In the genomic region with DNA sequence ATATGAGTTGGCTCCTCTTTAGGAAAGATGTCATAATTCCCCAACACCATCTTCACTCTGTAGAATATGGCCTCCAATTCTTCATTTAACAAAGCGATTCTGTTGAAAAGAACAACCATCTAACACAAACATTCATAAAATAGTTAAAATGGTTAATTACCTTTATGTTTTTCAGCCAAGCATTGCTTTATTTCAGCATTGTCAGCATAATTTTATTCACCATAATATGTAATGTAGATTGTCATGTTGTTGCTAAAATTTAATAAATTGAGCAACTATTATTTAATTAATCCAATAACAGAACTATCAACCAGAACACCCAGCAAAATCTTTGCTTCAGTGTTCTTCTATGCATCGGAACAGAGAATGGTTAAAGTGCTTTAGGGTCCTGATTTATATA, we compare ENCODE assay signal across 2 cellular contexts.
A peak's percentile ranks its signal among the peaks of the same experiment; 100 is the strongest.
TF ChIP-seq lines count a peak whose summit lies in the region.

No MANE protein-coding gene starts in this region.

TF ChIP-seq in HepG2, 621 proteins besides CTCF, POLR2A, EP300 and RAD21:
- TF ChIP-seq, protein P1, sequence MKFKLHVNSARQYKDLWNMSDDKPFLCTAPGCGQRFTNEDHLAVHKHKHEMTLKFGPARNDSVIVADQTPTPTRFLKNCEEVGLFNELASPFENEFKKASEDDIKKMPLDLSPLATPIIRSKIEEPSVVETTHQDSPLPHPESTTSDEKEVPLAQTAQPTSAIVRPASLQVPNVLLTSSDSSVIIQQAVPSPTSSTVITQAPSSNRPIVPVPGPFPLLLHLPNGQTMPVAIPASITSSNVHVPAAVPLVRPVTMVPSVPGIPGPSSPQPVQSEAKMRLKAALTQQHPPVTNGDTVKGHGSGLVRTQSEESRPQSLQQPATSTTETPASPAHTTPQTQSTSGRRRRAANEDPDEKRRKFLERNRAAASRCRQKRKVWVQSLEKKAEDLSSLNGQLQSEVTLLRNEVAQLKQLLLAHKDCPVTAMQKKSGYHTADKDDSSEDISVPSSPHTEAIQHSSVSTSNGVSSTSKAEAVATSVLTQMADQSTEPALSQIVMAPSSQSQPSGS (CRISPR knock-in tag; IDR thresholded peaks at IDR 0.05), result no peak
- no peak for TF ChIP-seq MED8 (CRISPR knock-in tag; IDR thresholded peaks at IDR 0.05; ENCODE audit: insufficient replicate concordance)
- no peak for TF ChIP-seq ZNF460 (CRISPR knock-in tag; IDR thresholded peaks at IDR 0.05; ENCODE audit: borderline replicate concordance)
- TF ChIP-seq, protein P2, sequence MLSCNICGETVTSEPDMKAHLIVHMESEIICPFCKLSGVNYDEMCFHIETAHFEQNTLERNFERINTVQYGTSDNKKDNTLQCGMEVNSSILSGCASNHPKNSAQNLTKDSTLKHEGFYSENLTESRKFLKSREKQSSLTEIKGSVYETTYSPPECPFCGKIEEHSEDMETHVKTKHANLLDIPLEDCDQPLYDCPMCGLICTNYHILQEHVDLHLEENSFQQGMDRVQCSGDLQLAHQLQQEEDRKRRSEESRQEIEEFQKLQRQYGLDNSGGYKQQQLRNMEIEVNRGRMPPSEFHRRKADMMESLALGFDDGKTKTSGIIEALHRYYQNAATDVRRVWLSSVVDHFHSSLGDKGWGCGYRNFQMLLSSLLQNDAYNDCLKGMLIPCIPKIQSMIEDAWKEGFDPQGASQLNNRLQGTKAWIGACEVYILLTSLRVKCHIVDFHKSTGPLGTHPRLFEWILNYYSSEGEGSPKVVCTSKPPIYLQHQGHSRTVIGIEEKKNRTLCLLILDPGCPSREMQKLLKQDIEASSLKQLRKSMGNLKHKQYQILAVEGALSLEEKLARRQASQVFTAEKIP (CRISPR knock-in tag; IDR thresholded peaks at IDR 0.05; ENCODE audit: borderline replicate concordance), result no peak
- no peak for TF ChIP-seq ZNF557 (CRISPR knock-in tag; IDR thresholded peaks at IDR 0.05)
- TF ChIP-seq SMAD1 (CRISPR knock-in tag; IDR thresholded peaks at IDR 0.05; ENCODE audit: borderline replicate concordance, low read depth), result no peak
- TF ChIP-seq, protein P3, sequence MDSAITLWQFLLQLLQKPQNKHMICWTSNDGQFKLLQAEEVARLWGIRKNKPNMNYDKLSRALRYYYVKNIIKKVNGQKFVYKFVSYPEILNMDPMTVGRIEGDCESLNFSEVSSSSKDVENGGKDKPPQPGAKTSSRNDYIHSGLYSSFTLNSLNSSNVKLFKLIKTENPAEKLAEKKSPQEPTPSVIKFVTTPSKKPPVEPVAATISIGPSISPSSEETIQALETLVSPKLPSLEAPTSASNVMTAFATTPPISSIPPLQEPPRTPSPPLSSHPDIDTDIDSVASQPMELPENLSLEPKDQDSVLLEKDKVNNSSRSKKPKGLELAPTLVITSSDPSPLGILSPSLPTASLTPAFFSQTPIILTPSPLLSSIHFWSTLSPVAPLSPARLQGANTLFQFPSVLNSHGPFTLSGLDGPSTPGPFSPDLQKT (CRISPR knock-in tag; IDR thresholded peaks at IDR 0.05; ENCODE audit: borderline replicate concordance), result no peak
- no peak for TF ChIP-seq ZNF3 (CRISPR knock-in tag; IDR thresholded peaks at IDR 0.05)
- no peak for TF ChIP-seq ZNF180 (CRISPR knock-in tag; IDR thresholded peaks at IDR 0.05; ENCODE audit: borderline replicate concordance, low read depth)
- TF ChIP-seq ZMYM2 (CRISPR knock-in tag; IDR thresholded peaks at IDR 0.05), result no peak
- TF ChIP-seq MAFK (conservative IDR thresholded peaks at IDR 0.05 in 1 of 2, IDR thresholded peaks at IDR 0.05 in 1 of 2; ENCODE audit: low read length in 2 of 2), result peak; percentile 81 to 95
- no peak for TF ChIP-seq MAF1 (CRISPR knock-in tag; IDR thresholded peaks at IDR 0.05; ENCODE audit: borderline replicate concordance)
- no peak for TF ChIP-seq SP2 (CRISPR knock-in tag; IDR thresholded peaks at IDR 0.05)
- TF ChIP-seq TARDBP (CRISPR knock-in tag; IDR thresholded peaks at IDR 0.05), result no peak
- TF ChIP-seq FOXP1 (IDR thresholded peaks at IDR 0.05), result no peak
- TF ChIP-seq FOXP1 (CRISPR knock-in tag; IDR thresholded peaks at IDR 0.05), result no peak
- peak; percentile 91 for TF ChIP-seq MAFF (IDR thresholded peaks at IDR 0.05; ENCODE audit: low read depth, low read length)
- TF ChIP-seq ARNTL (CRISPR knock-in tag; IDR thresholded peaks at IDR 0.05), result no peak

TF ChIP-seq in K562, 482 proteins besides CTCF, POLR2A, EP300 and RAD21:
- no peak for TF ChIP-seq RBM25 (IDR thresholded peaks at IDR 0.05; ENCODE audit: low read depth, low read length, severe bottlenecking)
- TF ChIP-seq, protein P4, sequence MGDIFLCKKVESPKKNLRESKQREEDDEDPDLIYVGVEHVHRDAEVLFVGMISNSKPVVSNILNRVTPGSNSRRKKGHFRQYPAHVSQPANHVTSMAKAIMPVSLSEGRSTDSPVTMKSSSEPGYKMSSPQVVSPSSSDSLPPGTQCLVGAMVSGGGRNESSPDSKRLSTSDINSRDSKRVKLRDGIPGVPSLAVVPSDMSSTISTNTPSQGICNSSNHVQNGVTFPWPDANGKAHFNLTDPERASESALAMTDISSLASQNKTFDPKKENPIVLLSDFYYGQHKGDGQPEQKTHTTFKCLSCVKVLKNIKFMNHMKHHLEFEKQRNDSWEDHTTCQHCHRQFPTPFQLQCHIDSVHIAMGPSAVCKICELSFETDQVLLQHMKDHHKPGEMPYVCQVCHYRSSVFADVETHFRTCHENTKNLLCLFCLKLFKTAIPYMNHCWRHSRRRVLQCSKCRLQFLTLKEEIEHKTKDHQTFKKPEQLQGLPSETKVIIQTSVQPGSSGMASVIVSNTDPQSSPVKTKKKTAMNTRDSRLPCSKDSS (IDR thresholded peaks at IDR 0.05; ENCODE audit: low read depth, partially characterized antibody), result no peak
- no peak for TF ChIP-seq BMI1 (IDR thresholded peaks at IDR 0.05; ENCODE audit: low read length)
- no peak for TF ChIP-seq BDP1 (IDR thresholded peaks at IDR 0.05; ENCODE audit: insufficient read depth, insufficient read length)
- no peak for TF ChIP-seq ZNF239 (CRISPR knock-in tag; IDR thresholded peaks at IDR 0.05)
- TF ChIP-seq SMC3 (conservative IDR thresholded peaks at IDR 0.05; ENCODE audit: insufficient read depth, low read depth, low read length), result no peak
- no peak for TF ChIP-seq DIDO1 (tag; IDR thresholded peaks at IDR 0.05; ENCODE audit: low read depth)
- no peak for TF ChIP-seq KLF1 (tag; IDR thresholded peaks at IDR 0.05)
- no peak for TF ChIP-seq NFIX (CRISPR knock-in tag; IDR thresholded peaks at IDR 0.05; ENCODE audit: low read depth)
- no peak for TF ChIP-seq PPARD (CRISPR knock-in tag; IDR thresholded peaks at IDR 0.05)
- no peak for TF ChIP-seq ZNF561 (CRISPR knock-in tag; conservative IDR thresholded peaks at IDR 0.05)
- no peak for TF ChIP-seq MYNN (IDR thresholded peaks at IDR 0.05)
- no peak for TF ChIP-seq MYNN (CRISPR knock-in tag; IDR thresholded peaks at IDR 0.05)
- TF ChIP-seq RBM39 (optimal IDR thresholded peaks at IDR 0.05; ENCODE audit: low read depth, low read length), result no peak
- no peak for TF ChIP-seq HDGF (IDR thresholded peaks at IDR 0.05)
- TF ChIP-seq, protein P5, sequence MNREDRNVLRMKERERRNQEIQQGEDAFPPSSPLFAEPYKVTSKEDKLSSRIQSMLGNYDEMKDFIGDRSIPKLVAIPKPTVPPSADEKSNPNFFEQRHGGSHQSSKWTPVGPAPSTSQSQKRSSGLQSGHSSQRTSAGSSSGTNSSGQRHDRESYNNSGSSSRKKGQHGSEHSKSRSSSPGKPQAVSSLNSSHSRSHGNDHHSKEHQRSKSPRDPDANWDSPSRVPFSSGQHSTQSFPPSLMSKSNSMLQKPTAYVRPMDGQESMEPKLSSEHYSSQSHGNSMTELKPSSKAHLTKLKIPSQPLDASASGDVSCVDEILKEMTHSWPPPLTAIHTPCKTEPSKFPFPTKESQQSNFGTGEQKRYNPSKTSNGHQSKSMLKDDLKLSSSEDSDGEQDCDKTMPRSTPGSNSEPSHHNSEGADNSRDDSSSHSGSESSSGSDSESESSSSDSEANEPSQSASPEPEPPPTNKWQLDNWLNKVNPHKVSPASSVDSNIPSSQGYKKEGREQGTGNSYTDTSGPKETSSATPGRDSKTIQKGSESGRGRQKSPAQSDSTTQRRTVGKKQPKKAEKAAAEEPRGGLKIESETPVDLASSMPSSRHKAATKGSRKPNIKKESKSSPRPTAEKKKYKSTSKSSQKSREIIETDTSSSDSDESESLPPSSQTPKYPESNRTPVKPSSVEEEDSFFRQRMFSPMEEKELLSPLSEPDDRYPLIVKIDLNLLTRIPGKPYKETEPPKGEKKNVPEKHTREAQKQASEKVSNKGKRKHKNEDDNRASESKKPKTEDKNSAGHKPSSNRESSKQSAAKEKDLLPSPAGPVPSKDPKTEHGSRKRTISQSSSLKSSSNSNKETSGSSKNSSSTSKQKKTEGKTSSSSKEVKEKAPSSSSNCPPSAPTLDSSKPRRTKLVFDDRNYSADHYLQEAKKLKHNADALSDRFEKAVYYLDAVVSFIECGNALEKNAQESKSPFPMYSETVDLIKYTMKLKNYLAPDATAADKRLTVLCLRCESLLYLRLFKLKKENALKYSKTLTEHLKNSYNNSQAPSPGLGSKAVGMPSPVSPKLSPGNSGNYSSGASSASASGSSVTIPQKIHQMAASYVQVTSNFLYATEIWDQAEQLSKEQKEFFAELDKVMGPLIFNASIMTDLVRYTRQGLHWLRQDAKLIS (CRISPR knock-in tag; IDR thresholded peaks at IDR 0.05), result no peak
- no peak for TF ChIP-seq CHD4 (IDR thresholded peaks at IDR 0.05; ENCODE audit: insufficient read depth, insufficient replicate concordance, low read depth, low read length, poor library complexity, severe bottlenecking)
- no peak for TF ChIP-seq SNIP1 (IDR thresholded peaks at IDR 0.05; ENCODE audit: low read depth)
- TF ChIP-seq MCM5 (IDR thresholded peaks at IDR 0.05; ENCODE audit: low read depth), result no peak
- TF ChIP-seq, protein P6, sequence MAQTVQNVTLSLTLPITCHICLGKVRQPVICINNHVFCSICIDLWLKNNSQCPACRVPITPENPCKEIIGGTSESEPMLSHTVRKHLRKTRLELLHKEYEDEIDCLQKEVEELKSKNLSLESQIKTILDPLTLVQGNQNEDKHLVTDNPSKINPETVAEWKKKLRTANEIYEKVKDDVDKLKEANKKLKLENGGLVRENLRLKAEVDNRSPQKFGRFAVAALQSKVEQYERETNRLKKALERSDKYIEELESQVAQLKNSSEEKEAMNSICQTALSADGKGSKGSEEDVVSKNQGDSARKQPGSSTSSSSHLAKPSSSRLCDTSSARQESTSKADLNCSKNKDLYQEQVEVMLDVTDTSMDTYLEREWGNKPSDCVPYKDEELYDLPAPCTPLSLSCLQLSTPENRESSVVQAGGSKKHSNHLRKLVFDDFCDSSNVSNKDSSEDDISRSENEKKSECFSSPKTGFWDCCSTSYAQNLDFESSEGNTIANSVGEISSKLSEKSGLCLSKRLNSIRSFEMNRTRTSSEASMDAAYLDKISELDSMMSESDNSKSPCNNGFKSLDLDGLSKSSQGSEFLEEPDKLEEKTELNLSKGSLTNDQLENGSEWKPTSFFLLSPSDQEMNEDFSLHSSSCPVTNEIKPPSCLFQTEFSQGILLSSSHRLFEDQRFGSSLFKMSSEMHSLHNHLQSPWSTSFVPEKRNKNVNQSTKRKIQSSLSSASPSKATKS (CRISPR knock-in tag; IDR thresholded peaks at IDR 0.05), result no peak
- TF ChIP-seq ZKSCAN1 (IDR thresholded peaks at IDR 0.05; ENCODE audit: low read depth, low read length), result no peak
- TF ChIP-seq SPI1 (IDR thresholded peaks at IDR 0.05; ENCODE audit: borderline replicate concordance, low read depth, low read length), result no peak
- no peak for TF ChIP-seq NCOA1 (IDR thresholded peaks at IDR 0.05; ENCODE audit: low read depth)
- peak; percentile 66; the same call in 1 of the 2 replicates for TF ChIP-seq MAFK (IDR thresholded peaks at IDR 0.05; ENCODE audit: low read length)
- no peak for TF ChIP-seq ZFP30 (CRISPR knock-in tag; IDR thresholded peaks at IDR 0.05; ENCODE audit: borderline replicate concordance)
- TF ChIP-seq, protein P7, sequence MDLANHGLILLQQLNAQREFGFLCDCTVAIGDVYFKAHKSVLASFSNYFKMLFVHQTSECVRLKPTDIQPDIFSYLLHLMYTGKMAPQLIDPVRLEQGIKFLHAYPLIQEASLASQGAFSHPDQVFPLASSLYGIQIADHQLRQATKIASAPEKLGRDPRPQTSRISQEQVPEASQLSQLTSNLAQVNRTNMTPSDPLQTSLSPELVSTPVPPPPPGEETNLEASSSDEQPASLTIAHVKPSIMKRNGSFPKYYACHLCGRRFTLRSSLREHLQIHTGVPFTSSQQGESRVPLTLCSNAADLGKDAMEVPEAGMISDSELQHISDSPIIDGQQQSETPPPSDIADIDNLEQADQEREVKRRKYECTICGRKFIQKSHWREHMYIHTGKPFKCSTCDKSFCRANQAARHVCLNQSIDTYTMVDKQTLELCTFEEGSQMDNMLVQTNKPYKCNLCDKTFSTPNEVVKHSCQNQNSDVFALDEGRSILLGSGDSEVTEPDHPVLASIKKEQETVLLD (IDR thresholded peaks at IDR 0.05), result no peak
- TF ChIP-seq, protein P8, sequence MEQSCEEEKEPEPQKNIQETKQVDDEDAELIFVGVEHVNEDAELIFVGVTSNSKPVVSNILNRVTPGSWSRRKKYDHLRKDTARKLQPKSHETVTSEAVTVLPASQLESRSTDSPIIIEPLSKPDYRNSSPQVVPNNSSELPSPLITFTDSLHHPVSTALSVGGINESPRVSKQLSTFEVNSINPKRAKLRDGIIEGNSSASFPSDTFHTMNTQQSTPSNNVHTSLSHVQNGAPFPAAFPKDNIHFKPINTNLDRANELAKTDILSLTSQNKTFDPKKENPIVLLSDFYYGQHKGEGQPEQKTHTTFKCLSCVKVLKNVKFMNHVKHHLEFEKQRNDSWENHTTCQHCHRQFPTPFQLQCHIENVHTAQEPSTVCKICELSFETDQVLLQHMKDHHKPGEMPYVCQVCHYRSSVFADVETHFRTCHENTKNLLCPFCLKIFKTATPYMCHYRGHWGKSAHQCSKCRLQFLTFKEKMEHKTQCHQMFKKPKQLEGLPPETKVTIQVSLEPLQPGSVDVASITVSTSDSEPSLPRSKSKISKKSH (CRISPR knock-in tag; IDR thresholded peaks at IDR 0.05), result no peak
- TF ChIP-seq C11orf30 (IDR thresholded peaks at IDR 0.05; ENCODE audit: low read depth), result peak; percentile 41; the same call in 1 of the 2 replicates
- peak; percentile 62 for TF ChIP-seq ZNF316 (IDR thresholded peaks at IDR 0.05)
- no peak for TF ChIP-seq SMARCA5 (IDR thresholded peaks at IDR 0.05)
- TF ChIP-seq ZNF644 (tag; IDR thresholded peaks at IDR 0.05; ENCODE audit: low read depth), result no peak
- TF ChIP-seq MAFF (IDR thresholded peaks at IDR 0.05; ENCODE audit: low read length), result peak; percentile 55; the same call in 1 of the 2 replicates
- no peak for TF ChIP-seq SMAD1 (IDR thresholded peaks at IDR 0.05; ENCODE audit: low read depth, low read length, partially characterized antibody)
- no peak for TF ChIP-seq ZC3H8 (IDR thresholded peaks at IDR 0.05)
- TF ChIP-seq, protein P9, sequence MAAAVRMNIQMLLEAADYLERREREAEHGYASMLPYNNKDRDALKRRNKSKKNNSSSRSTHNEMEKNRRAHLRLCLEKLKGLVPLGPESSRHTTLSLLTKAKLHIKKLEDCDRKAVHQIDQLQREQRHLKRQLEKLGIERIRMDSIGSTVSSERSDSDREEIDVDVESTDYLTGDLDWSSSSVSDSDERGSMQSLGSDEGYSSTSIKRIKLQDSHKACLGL (CRISPR knock-in tag; IDR thresholded peaks at IDR 0.05; ENCODE audit: borderline replicate concordance, poor library complexity, severe bottlenecking), result no peak
- peak; percentile 55 for TF ChIP-seq MAFG (tag; conservative IDR thresholded peaks at IDR 0.05)
- TF ChIP-seq, protein P10, sequence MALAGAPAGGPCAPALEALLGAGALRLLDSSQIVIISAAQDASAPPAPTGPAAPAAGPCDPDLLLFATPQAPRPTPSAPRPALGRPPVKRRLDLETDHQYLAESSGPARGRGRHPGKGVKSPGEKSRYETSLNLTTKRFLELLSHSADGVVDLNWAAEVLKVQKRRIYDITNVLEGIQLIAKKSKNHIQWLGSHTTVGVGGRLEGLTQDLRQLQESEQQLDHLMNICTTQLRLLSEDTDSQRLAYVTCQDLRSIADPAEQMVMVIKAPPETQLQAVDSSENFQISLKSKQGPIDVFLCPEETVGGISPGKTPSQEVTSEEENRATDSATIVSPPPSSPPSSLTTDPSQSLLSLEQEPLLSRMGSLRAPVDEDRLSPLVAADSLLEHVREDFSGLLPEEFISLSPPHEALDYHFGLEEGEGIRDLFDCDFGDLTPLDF (CRISPR knock-in tag; IDR thresholded peaks at IDR 0.05), result no peak
- TF ChIP-seq CBFA2T2 (conservative IDR thresholded peaks at IDR 0.05), result no peak
